In genomic region chr1:108432002-108432401, GRCh38 we compare ENCODE assay signal across 6 cellular contexts. TPM values are rescaled to one million over a fixed set of nuclear protein-coding genes. Genes with fewer than 3 reads are reported as not detected.
"Had no signal": no experiment of that assay in that cellular context is flagged by ENCODE, and none has a peak within 500 bp of the region (broad histone marks: within the 10 kb centered on the region; RNA-seq: fewer than 3 reads in every experiment).

No MANE protein-coding gene starts in this region.

RNA-seq across cellular contexts. Expression of gene NBPF6, which starts 18.1 kb away (rescaled TPM):
- total RNA-seq: GM23248, H1, H4, H7, H9, HFFc6 had no signal
- polyA plus RNA-seq: GM23248, H1 had no signal
